21 cellular contexts compared by ENCODE assay signal in genomic region chr1:63787875-63788274, GRCh38. TPM values are rescaled to one million over a fixed set of nuclear protein-coding genes. Genes with fewer than 3 reads are reported as not detected.
A peak's percentile ranks its signal among the peaks of the same experiment; 100 is the strongest.
DNase-seq lines count a peak whose midpoint lies in the region; FAIRE-seq and TF ChIP-seq lines count a peak whose summit lies in the region.
"Had no signal": no experiment of that assay in that cellular context is flagged by ENCODE, and none has a peak within 500 bp of the region (broad histone marks: within the 10 kb centered on the region; RNA-seq: fewer than 3 reads in every experiment).

No MANE protein-coding gene starts in this region.

- H2AFZ ChIP-seq in astrocyte (ENCODE audit: low read depth, low read length) = no peak overlapping the region
- H2AFZ ChIP-seq in PC-9 = no peak overlapping the region

- FAIRE-seq in astrocyte (lab: Jason Lieb, UNC) (no peak), islet of Langerhans (lab: Jason Lieb, UNC) (peak; percentile 38), GM12891 (lab: Jason Lieb, UNC) (no peak)
- FAIRE-seq: endometrium had no signal

- H3K36me3 Mint-ChIP-seq in astrocyte (ENCODE audit: low read depth, unreplicated experiment) = peaks cover 16% of the 10 kb centered on the region
- H3K36me3 Mint-ChIP-seq: IgD-negative memory B cell had no signal

- H3K4me1 ChIP-seq in astrocyte (ENCODE audit: insufficient read depth, low read length) (no peaks in the 10 kb centered on the region), PC-9 (replicated peaks; ENCODE audit: insufficient read depth) (peaks cover 16% of the 10 kb centered on the region)
- H3K4me1 ChIP-seq: suprapubic skin had no signal

- no peaks in the 10 kb centered on the region for H3K9me2 ChIP-seq in PC-9 (ENCODE audit: insufficient read depth)

- H3K36me3 ChIP-seq in astrocyte (ENCODE audit: insufficient read depth, low read length) (no peaks in the 10 kb centered on the region), PC-9 (ENCODE audit: low read depth) (no peaks in the 10 kb centered on the region)
- H3K36me3 ChIP-seq: ovary, suprapubic skin had no signal

- H3K9me3 ChIP-seq in astrocyte (ENCODE audit: insufficient read depth, low read depth, low read length) = no peaks in the 10 kb centered on the region
- no peaks in the 10 kb centered on the region for H3K9me3 ChIP-seq in PC-9 (ENCODE audit: insufficient read depth, low read depth)
- H3K9me3 ChIP-seq: ovary, suprapubic skin had no signal

- peaks cover 35% of the 10 kb centered on the region for H3K4me1 Mint-ChIP-seq in astrocyte (ENCODE audit: low read depth, unreplicated experiment)

- TF ChIP-seq POLR2A in GM12891 (IDR thresholded peaks at IDR 0.05; ENCODE audit: low read depth, low read length) = no peak
- TF ChIP-seq POLR2A in lower leg skin (IDR thresholded peaks at IDR 0.05) = no peak

- no TSS peak for BruUV-seq in PC-9 (replicated peaks; lab: Mats Ljungman, UMichigan)

- no peak overlapping the region for H3K4me3 Mint-ChIP-seq in astrocyte (ENCODE audit: unreplicated experiment)
- H3K4me3 Mint-ChIP-seq: IgD-negative memory B cell had no signal

- POLR2A ChIA-PET in PC-9 (lab: Charles Lee; ENCODE audit: unreplicated experiment) = no interaction called here

- no peak overlapping the region for H3K4me3 ChIP-seq in LNCaP clone FGC (ENCODE audit: low read depth, low read length)
- no peak overlapping the region for H3K4me3 ChIP-seq in astrocyte (ENCODE audit: insufficient read depth, low read depth, low read length)
- H3K4me3 ChIP-seq in lower leg skin (ENCODE audit: low read depth, poor library complexity, severe bottlenecking) = no peak overlapping the region
- H3K4me3 ChIP-seq in PC-9 = no peak overlapping the region
- H3K4me3 ChIP-seq: ovary, suprapubic skin had no signal

- TF ChIP-seq CTCF in C4-2B (conservative IDR thresholded peaks at IDR 0.05) (no peak), LNCaP clone FGC (IDR thresholded peaks at IDR 0.05; ENCODE audit: control insufficient read depth, extremely low read depth, insufficient read depth) (no peak), astrocyte (IDR thresholded peaks at IDR 0.05; ENCODE audit: insufficient read depth, low read depth, low read length) (no peak), lower leg skin (IDR thresholded peaks at IDR 0.05) (no peak), PC-9 (conservative IDR thresholded peaks at IDR 0.05) (no peak)

- peak overlapping the region; percentile 32; the same call in 1 of the 2 replicates for H3K27ac ChIP-seq in C4-2B
- H3K27ac ChIP-seq in astrocyte (ENCODE audit: low read depth, low read length) = no peak overlapping the region
- no peak overlapping the region for H3K27ac ChIP-seq in PC-9
- H3K27ac ChIP-seq: ovary, suprapubic skin had no signal

- no peaks in the 10 kb centered on the region for H3K27me3 Mint-ChIP-seq in astrocyte (ENCODE audit: low read depth, unreplicated experiment)

- peak overlapping the region; percentile 19 for H3K27ac Mint-ChIP-seq in astrocyte (ENCODE audit: unreplicated experiment)
- H3K27ac Mint-ChIP-seq: activated T-helper 2 cell treated with anti-CD3 and anti-CD28 coated beads, Interferon-gamma antibody, Interleukin-2, Interleukin-4, amounts not matched to agents 10 μg/mL and 5 μg/mL and 100 μg/mL, durations not matched to agents 14 hours and 24 hours and 36 hours; IgD-negative memory B cell had no signal

- H3F3A ChIP-seq in PC-9 (ENCODE audit: insufficient read depth, low read depth) = no peaks in the 10 kb centered on the region

- H3K79me2 ChIP-seq in astrocyte (ENCODE audit: insufficient read depth, low read length) (peaks cover 42% of the 10 kb centered on the region), PC-9 (ENCODE audit: low read depth) (peaks cover 66% of the 10 kb centered on the region)

- no peaks in the 10 kb centered on the region for H3K9me3 Mint-ChIP-seq in astrocyte (ENCODE audit: unreplicated experiment)
- H3K9me3 Mint-ChIP-seq: activated T-helper 2 cell treated with anti-CD3 and anti-CD28 coated beads, Interferon-gamma antibody, Interleukin-2, Interleukin-4, amounts not matched to agents 10 μg/mL and 5 μg/mL and 100 μg/mL, durations not matched to agents 14 hours and 24 hours and 36 hours; IgD-negative memory B cell had no signal

- H3K27me3 ChIP-seq in astrocyte (ENCODE audit: insufficient read depth, low read length) (peaks cover 3% of the 10 kb centered on the region), PC-9 (ENCODE audit: insufficient read depth, low read depth) (no peaks in the 10 kb centered on the region)
- H3K27me3 ChIP-seq: ovary, suprapubic skin had no signal

- intact Hi-C loops in lower leg skin (cut with DNase I; ENCODE audit: low total_unique reads) (no loop called here), PC-9 (cut with micrococcal nuclease; ENCODE audit: unreplicated experiment) (no loop called here)

- peaks cover 82% of the 10 kb centered on the region for H4K20me1 ChIP-seq in astrocyte (ENCODE audit: insufficient read depth, low read length)
- no peaks in the 10 kb centered on the region for H4K20me1 ChIP-seq in PC-9 (ENCODE audit: insufficient read depth)

- H3K4me2 ChIP-seq in astrocyte (ENCODE audit: low read length) = no peak overlapping the region
- H3K4me2 ChIP-seq in PC-9 = no peak overlapping the region

- CTCF ChIA-PET in PC-9 (lab: Charles Lee) = no interaction called here

- DNase-seq in LNCaP clone FGC (ENCODE audit: low read depth) = peak; percentile 84
- no peak for DNase-seq in astrocyte (ENCODE audit: low read depth)
- DNase-seq in GM12891 (ENCODE audit: insufficient read length, low spot score) = no peak
- no peak for DNase-seq in lower leg skin (ENCODE audit: low spot score in 2 of 2)
- DNase-seq in activated gamma-delta T cell (lab: John Stamatoyannopoulos, UW) = no peak
- no peak for DNase-seq in PC-9
- DNase-seq: activated CD4-positive, CD25-positive, alpha-beta regulatory T cell treated with anti-CD3 and anti-CD28 coated beads, Interleukin-2, amount 50 U/mL, for 72 hours; amniotic stem cell; EL; hypothalamus; ovary; SHP77 treated with DMSO at 0.1 percent for 48 hours; stimulated activated CD4-positive, alpha-beta T cell treated with anti-CD3 and anti-CD28 coated beads, Interleukin-4, amount 100 ng/mL, for 24 hours; stimulated activated CD8-positive, alpha-beta memory T cell treated with anti-CD3 and anti-CD28 coated beads, Interleukin-4, amount 100 ng/mL, for 48 hours had no signal

- 47 to 58% methylated on average over 1 of the region's 1 CpG for WGBS in lower leg skin, 2 donors

- no peak overlapping the region for H3K9ac ChIP-seq in astrocyte (ENCODE audit: low read length)

TF ChIP-seq in GM12891, 5 proteins besides CTCF, POLR2A, EP300 and RAD21:
- TF ChIP-seq PAX5 (IDR thresholded peaks at IDR 0.05; ENCODE audit: insufficient read depth, low read length, severe bottlenecking) = no peak
- TF ChIP-seq SPI1 (IDR thresholded peaks at IDR 0.05; ENCODE audit: low read depth, low read length) = no peak
- no peak for TF ChIP-seq POLR2AphosphoS5 (IDR thresholded peaks at IDR 0.05; ENCODE audit: low read depth, low read length)
- no peak for TF ChIP-seq POU2F2 (IDR thresholded peaks at IDR 0.05; ENCODE audit: low read depth, low read length)
- TF ChIP-seq TAF1 (IDR thresholded peaks at IDR 0.05; ENCODE audit: low read depth, low read length) = no peak

RNA-seq across cellular contexts. Expression of gene ROR1, which starts 14.1 kb away (rescaled TPM):
- total RNA-seq in astrocyte (38.3 and 40.5 TPM in 2 replicates), lower leg skin (10 to 100 TPM; 12.9 to 28.6 (median 22.5) TPM), PC-9 (2021) (16.0 and 19.0 TPM in 2 replicates)
- 0.37 TPM for polyA plus RNA-seq in GM12891 (2012; ENCODE audit: low read depth, missing spikeins)
- total RNA-seq: T-helper 2 cell treated with Interferon-gamma antibody and Interleukin-4, amounts not matched to agents 100 ng/mL and 5 ng/mL, for 36 hours had no signal
